8 cellular contexts compared by ENCODE assay signal in the genomic region with DNA sequence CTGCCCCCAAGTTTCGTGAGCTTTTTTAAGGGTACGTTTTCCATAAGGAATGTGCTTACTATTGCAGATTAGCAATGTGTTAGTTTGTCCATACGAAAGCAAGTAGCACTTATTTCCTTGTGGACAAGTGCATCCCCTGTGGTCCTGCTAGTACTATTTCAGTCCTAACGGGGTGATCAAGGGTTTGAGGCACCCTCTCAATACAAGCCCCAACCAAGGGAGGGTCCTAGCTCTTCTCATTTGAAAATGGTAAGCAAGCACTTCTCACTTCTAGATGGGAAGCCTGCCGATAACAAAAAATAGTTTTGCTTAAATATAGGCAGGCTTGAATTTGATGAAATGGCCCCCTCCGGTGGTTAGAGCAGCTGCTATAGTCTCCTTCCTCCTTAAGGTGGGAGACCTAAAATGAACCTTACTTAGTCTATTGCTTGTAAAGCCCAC.
DNase-seq lines count a peak whose midpoint lies in the region; ATAC-seq, FAIRE-seq and TF ChIP-seq lines count a peak whose summit lies in the region.

No MANE protein-coding gene starts in this region.

- no peak overlapping the region for H3K27ac Mint-ChIP-seq in activated T-helper 17 cell treated with anti-CD3 and anti-CD28 coated beads, Interleukin-2, amount 50 U/mL, for 72 hours

- no peaks in the 10 kb centered on the region for H3K36me3 ChIP-seq in small intestine (ENCODE audit: control insufficient read depth in 2 of 2, insufficient read depth in 2 of 2, low read length in 2 of 2)

- H3K9me3 ChIP-seq in small intestine (ENCODE audit: control insufficient read depth, low read depth), result no peaks in the 10 kb centered on the region

- peak; percentile 55 for DNase-seq in DMS153 (lab: John Stamatoyannopoulos, UW)
- no peak for DNase-seq in H54 (ENCODE audit: insufficient read length, low spot score)
- peak; percentile 67 to 93 for DNase-seq in NCI-H526 (lab: John Stamatoyannopoulos, UW)
- DNase-seq in head of caudate nucleus, result peak in 37 of 42 donors; percentile 9 to 78 (median 48)
- peak; percentile 32 for DNase-seq in small intestine
- DNase-seq in cerebellar nuclear complex (lab: John Stamatoyannopoulos, UW), result no peak

- 32 to 40% (median 40%) methylated on average over 6 of the region's 6 CpGs for WGBS in small intestine, 3 donors

- no peaks in the 10 kb centered on the region for H3K4me1 ChIP-seq in small intestine (ENCODE audit: control insufficient read depth in 2 of 2, insufficient read depth in 1 of 2, low read depth in 1 of 2, low read length in 1 of 2)

- no peaks in the 10 kb centered on the region for H3K27me3 Mint-ChIP-seq in activated T-helper 17 cell treated with anti-CD3 and anti-CD28 coated beads, Interleukin-2, amount 50 U/mL, for 72 hours

- no peaks in the 10 kb centered on the region for H3K9me3 Mint-ChIP-seq in activated T-helper 17 cell treated with anti-CD3 and anti-CD28 coated beads, Interleukin-2, amount 50 U/mL, for 72 hours

- H3K36me3 Mint-ChIP-seq in activated T-helper 17 cell treated with anti-CD3 and anti-CD28 coated beads, Interleukin-2, amount 50 U/mL, for 72 hours (ENCODE audit: low read depth), result no peaks in the 10 kb centered on the region

- H3K4me1 Mint-ChIP-seq in activated T-helper 17 cell treated with anti-CD3 and anti-CD28 coated beads, Interleukin-2, amount 50 U/mL, for 72 hours, result peaks cover 11% of the 10 kb centered on the region

- ATAC-seq in activated T-helper 17 cell treated with anti-CD3 and anti-CD28 coated beads, Interleukin-2, amount 50 U/mL, for 72 hours (replicated peaks), result peak; percentile 74
- no peak for ATAC-seq in HG03095 (IDR thresholded peaks at IDR 0.05; ENCODE audit: unreplicated experiment)

- no peak overlapping the region for H3K27ac ChIP-seq in small intestine (ENCODE audit: low read depth in 1 of 2, low read length in 1 of 2)

- FAIRE-seq in H54 (lab: Jason Lieb, UNC), result peak; percentile 11
- FAIRE-seq in small intestine (lab: Jason Lieb, UNC), result no peak

- TF ChIP-seq POLR2A in H54 (IDR thresholded peaks at IDR 0.05; ENCODE audit: low read depth, low read length), result no peak

- H3K4me3 Mint-ChIP-seq in activated T-helper 17 cell treated with anti-CD3 and anti-CD28 coated beads, Interleukin-2, amount 50 U/mL, for 72 hours, result no peak overlapping the region

- H3K4me3 ChIP-seq in small intestine (ENCODE audit: low read depth in 1 of 2, low read length in 2 of 2), result no peak overlapping the region

- no peaks in the 10 kb centered on the region for H3K27me3 ChIP-seq in small intestine (ENCODE audit: control insufficient read depth in 2 of 2, insufficient read depth in 2 of 2, low read length in 2 of 2)

- intact Hi-C loops in head of caudate nucleus (cut with DNase I), result no loop called here

Comparison
In these comparisons a context has a peak if more than half of its experiments do, and no peak if none do; other contexts are left out.
1. DNase-seq: peak in DMS153 (single experiment), NCI-H526 (2 of 2), head of caudate nucleus (37 of 42) and small intestine (single experiment); none in H54 (single experiment) and cerebellar nuclear complex (0 of 2).